ENCODE assay signal across 1 cellular context in genomic region chr10:74337330-74338016, GRCh38.
TF ChIP-seq lines count a peak whose summit lies in the region.

No MANE protein-coding gene starts in this region.

TF ChIP-seq in SK-N-SH, 30 proteins besides CTCF, POLR2A, EP300 and RAD21 (continued from another document):
- TF ChIP-seq TCF12 (IDR thresholded peaks at IDR 0.05) (peak; percentile 88), RXRA (IDR thresholded peaks at IDR 0.05; ENCODE audit: borderline replicate concordance, low read depth) (no peak), NRF1 (IDR thresholded peaks at IDR 0.05; ENCODE audit: low read depth, low read length) (no peak), PBX3 (IDR thresholded peaks at IDR 0.05) (peak; percentile 64), SMC3 (IDR thresholded peaks at IDR 0.05; ENCODE audit: low read depth, low read length) (no peak), YY1 (IDR thresholded peaks at IDR 0.05; ENCODE audit: low read depth) (no peak), ZBTB33 (IDR thresholded peaks at IDR 0.05; ENCODE audit: borderline replicate concordance, low read depth) (no peak), USF2 (IDR thresholded peaks at IDR 0.05; ENCODE audit: borderline replicate concordance, low read depth, low read length) (no peak), TAF1 (IDR thresholded peaks at IDR 0.05; ENCODE audit: borderline replicate concordance, low read depth, low read length) (no peak), POLR2AphosphoS5 (IDR thresholded peaks at IDR 0.05; ENCODE audit: low read depth, low read length) (peak; percentile 48; the same call in 1 of the 2 replicates), FOXJ3 (CRISPR knock-in tag; IDR thresholded peaks at IDR 0.05) (no peak), GATA2 (CRISPR knock-in tag; IDR thresholded peaks at IDR 0.05) (no peak), SIN3A (IDR thresholded peaks at IDR 0.05; ENCODE audit: borderline replicate concordance, low read depth, low read length) (no peak)
- TF ChIP-seq, protein P1, sequence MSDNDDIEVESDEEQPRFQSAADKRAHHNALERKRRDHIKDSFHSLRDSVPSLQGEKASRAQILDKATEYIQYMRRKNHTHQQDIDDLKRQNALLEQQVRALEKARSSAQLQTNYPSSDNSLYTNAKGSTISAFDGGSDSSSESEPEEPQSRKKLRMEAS (IDR thresholded peaks at IDR 0.05; ENCODE audit: low read depth) = no peak
- TF ChIP-seq, protein P2, sequence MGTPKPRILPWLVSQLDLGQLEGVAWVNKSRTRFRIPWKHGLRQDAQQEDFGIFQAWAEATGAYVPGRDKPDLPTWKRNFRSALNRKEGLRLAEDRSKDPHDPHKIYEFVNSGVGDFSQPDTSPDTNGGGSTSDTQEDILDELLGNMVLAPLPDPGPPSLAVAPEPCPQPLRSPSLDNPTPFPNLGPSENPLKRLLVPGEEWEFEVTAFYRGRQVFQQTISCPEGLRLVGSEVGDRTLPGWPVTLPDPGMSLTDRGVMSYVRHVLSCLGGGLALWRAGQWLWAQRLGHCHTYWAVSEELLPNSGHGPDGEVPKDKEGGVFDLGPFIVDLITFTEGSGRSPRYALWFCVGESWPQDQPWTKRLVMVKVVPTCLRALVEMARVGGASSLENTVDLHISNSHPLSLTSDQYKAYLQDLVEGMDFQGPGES (IDR thresholded peaks at IDR 0.05; ENCODE audit: low read depth, low read length) = no peak
TF ChIP-seq in SK-N-SH: peak in this region for 8.
